In genomic region chr17:7280519-7281073, GRCh38 we compare ENCODE assay signal across 8 cellular contexts. TPM values are rescaled to one million over a fixed set of nuclear protein-coding genes. Genes with fewer than 3 reads are reported as not detected.
DNase-seq lines count a peak whose midpoint lies in the region; ATAC-seq and TF ChIP-seq lines count a peak whose summit lies in the region.

No MANE protein-coding gene starts in this region.

- peaks cover 19% of the 10 kb centered on the region for H3K4me1 Mint-ChIP-seq in activated CD4-positive, alpha-beta T cell treated with anti-CD3 and anti-CD28 coated beads, Interleukin-2, amount 10 ng/mL, durations not matched to agents 7 days and 5 days

- H3K27me3 Mint-ChIP-seq in activated CD4-positive, alpha-beta T cell treated with anti-CD3 and anti-CD28 coated beads, Interleukin-2, amount 10 ng/mL, durations not matched to agents 7 days and 5 days: peaks cover 20% of the 10 kb centered on the region

- CTCF ChIA-PET in activated CD4-positive, alpha-beta T cell treated with anti-CD3 and anti-CD28 coated beads, Interleukin-2, amount 10 ng/mL, durations not matched to agents 7 days and 5 days (lab: Charles Lee): interaction anchor here (1.8 to 2.6 kb wide), 2 partner anchors 13 to 16 kb away, joined by 4 to 20 read pairs; no protein-coding TSS in a partner anchor

- TF ChIP-seq CTCF in GM12874 (IDR thresholded peaks at IDR 0.05; ENCODE audit: insufficient read depth, low read depth, low read length) (peak; percentile 85), coronary artery (IDR thresholded peaks at IDR 0.05) (peak; percentile 94)

- H3K4me3 ChIP-seq in coronary artery: peak overlapping the region; percentile 71

- H3K36me3 Mint-ChIP-seq in activated CD4-positive, alpha-beta T cell treated with anti-CD3 and anti-CD28 coated beads, Interleukin-2, amount 10 ng/mL, durations not matched to agents 7 days and 5 days (ENCODE audit: low read depth): no peaks in the 10 kb centered on the region

- no peaks in the 10 kb centered on the region for H3K9me3 Mint-ChIP-seq in activated CD4-positive, alpha-beta T cell treated with anti-CD3 and anti-CD28 coated beads, Interleukin-2, amount 10 ng/mL, durations not matched to agents 7 days and 5 days

- peak overlapping the region; percentile 57 for H3K4me3 Mint-ChIP-seq in activated CD4-positive, alpha-beta T cell treated with anti-CD3 and anti-CD28 coated beads, Interleukin-2, amount 10 ng/mL, durations not matched to agents 7 days and 5 days

- DNase-seq in NCI-H460 (ENCODE audit: extremely low read depth, low read depth) (peak; percentile 81), coronary artery (ENCODE audit: low spot score) (peak; percentile 91), left colon (peak; percentile 78 to 89)
- peak; percentile 86 for DNase-seq in activated CD4-positive, alpha-beta T cell treated with anti-CD3 and anti-CD28 coated beads, Interleukin-2, amount 10 ng/mL, durations not matched to agents 7 days and 5 days
- DNase-seq in stimulated activated CD4-positive, alpha-beta T cell treated with anti-CD3 and anti-CD28 coated beads, Interleukin-1b, Interleukin-23, amount 100 ng/mL, for 48 hours: peak; percentile 87

- intact Hi-C loops in left colon (cut with DNase I, micrococcal nuclease): loop anchor here in 1 of 2 donors (2.0 kb wide), 1 partner anchor 14 kb away; the partner anchor contains the start of gene YBX2

- H3K27ac ChIP-seq in coronary artery: peak overlapping the region; percentile 87 to 90

- ATAC-seq in HG03135 (IDR thresholded peaks at IDR 0.05; ENCODE audit: unreplicated experiment) (peak; percentile 75), left colon (peak; percentile 73), GM21528 (IDR thresholded peaks at IDR 0.05; ENCODE audit: low FRiP score, unreplicated experiment) (no peak)

- POLR2A ChIA-PET in activated CD4-positive, alpha-beta T cell treated with anti-CD3 and anti-CD28 coated beads, Interleukin-2, amount 10 ng/mL, durations not matched to agents 7 days and 5 days (lab: Charles Lee): no interaction called here

- no peak overlapping the region for H3K27ac Mint-ChIP-seq in activated CD4-positive, alpha-beta T cell treated with anti-CD3 and anti-CD28 coated beads, Interleukin-2, amount 10 ng/mL, durations not matched to agents 7 days and 5 days

RNA-seq across cellular contexts. Expression of gene SLC2A4, which starts 0.9 kb away (rescaled TPM):
- total RNA-seq in NCI-H460 (2014; rRNA removed; shearing (Covaris generic)): not detected in 2 replicates
- 0.96 and 1.9 TPM in 2 replicates for polyA plus RNA-seq in NCI-H460 (2014; cell fraction: nucleus; rRNA removed)
- total RNA-seq in activated CD4-positive, alpha-beta T cell treated with anti-CD3 and anti-CD28 coated beads, Interleukin-2, amount 10 ng/mL, durations not matched to agents 7 days and 5 days: not detected
- total RNA-seq in left colon: 1 to 10 TPM; 1.4 to 9.7 TPM

RNA-seq across cellular contexts. Expression of gene YBX2, which starts 13.8 kb away (rescaled TPM):
- total RNA-seq in NCI-H460 (2014; rRNA removed; shearing (Covaris generic)): 0.06 and 0.15 TPM in 2 replicates
- polyA plus RNA-seq in NCI-H460 (2014; cell fraction: nucleus; rRNA removed): 2.7 and 4.1 TPM in 2 replicates
- under 1 TPM; 0.55 to 0.83 TPM for total RNA-seq in activated CD4-positive, alpha-beta T cell treated with anti-CD3 and anti-CD28 coated beads, Interleukin-2, amount 10 ng/mL, durations not matched to agents 7 days and 5 days
- 10 to 100 TPM; 19.7 to 23.6 TPM for total RNA-seq in left colon

RNA-seq across cellular contexts. Expression of gene CLDN7, which starts 18.3 kb away (rescaled TPM):
- 12.6 and 13.2 TPM in 2 replicates for total RNA-seq in NCI-H460 (2014; rRNA removed; shearing (Covaris generic))
- polyA plus RNA-seq in NCI-H460 (2014; cell fraction: nucleus; rRNA removed): 21.0 and 29.6 TPM in 2 replicates
- total RNA-seq in activated CD4-positive, alpha-beta T cell treated with anti-CD3 and anti-CD28 coated beads, Interleukin-2, amount 10 ng/mL, durations not matched to agents 7 days and 5 days: under 1 TPM in 1 of 2 experiments, not detected in 1; 0.29 TPM
- 1,000 to 10,000 TPM in 1 of 2 donors, 100 to 1,000 TPM in 1; 997 to 1,004 TPM for total RNA-seq in left colon

RNA-seq across cellular contexts. Expression of gene EIF5A, which starts 26.8 kb away (rescaled TPM):
- total RNA-seq in NCI-H460 (2014; rRNA removed; shearing (Covaris generic)): 659 and 733 TPM in 2 replicates
- 808 and 1,059 TPM in 2 replicates for polyA plus RNA-seq in NCI-H460 (2014; cell fraction: nucleus; rRNA removed)
- total RNA-seq in activated CD4-positive, alpha-beta T cell treated with anti-CD3 and anti-CD28 coated beads, Interleukin-2, amount 10 ng/mL, durations not matched to agents 7 days and 5 days: 100 to 1,000 TPM; 470 to 502 TPM
- total RNA-seq in left colon: 100 to 1,000 TPM; 330 to 413 TPM

RNA-seq across cellular contexts. Expression of gene ELP5, which starts 28.6 kb away (rescaled TPM):
- total RNA-seq in NCI-H460 (2014; rRNA removed; shearing (Covaris generic)): 60.6 and 61.4 TPM in 2 replicates
- 83.0 and 90.1 TPM in 2 replicates for polyA plus RNA-seq in NCI-H460 (2014; cell fraction: nucleus; rRNA removed)
- total RNA-seq in activated CD4-positive, alpha-beta T cell treated with anti-CD3 and anti-CD28 coated beads, Interleukin-2, amount 10 ng/mL, durations not matched to agents 7 days and 5 days: 10 to 100 TPM; 41.7 to 42.4 TPM
- 10 to 100 TPM; 42.4 to 55.4 TPM for total RNA-seq in left colon

Comparison
In these comparisons a context has a peak if more than half of its experiments do, and no peak if none do; other contexts are left out.
1. RNA of gene YBX2, which starts 13.8 kb away (total RNA-seq): 19.7 to 23.6 TPM in left colon; 0.55 to 0.83 TPM in activated CD4-positive, alpha-beta T cell treated with anti-CD3 and anti-CD28 coated beads, Interleukin-2, amount 10 ng/mL, durations not matched to agents 7 days and 5 days and 0.06 to 0.15 TPM in NCI-H460; every median in the first group is over 10 times any median in the second.
2. RNA of gene CLDN7, which starts 18.3 kb away (total RNA-seq): 997 to 1,004 TPM in left colon; 12.6 to 13.2 TPM in NCI-H460 and 0.29 TPM in activated CD4-positive, alpha-beta T cell treated with anti-CD3 and anti-CD28 coated beads, Interleukin-2, amount 10 ng/mL, durations not matched to agents 7 days and 5 days; every median in the first group is over 10 times any median in the second.
3. Peak in every context shown above with its lines, with median percentiles within 50 percentile points of each other: DNase-seq.